8 cellular contexts compared by ENCODE assay signal in the genomic region with DNA sequence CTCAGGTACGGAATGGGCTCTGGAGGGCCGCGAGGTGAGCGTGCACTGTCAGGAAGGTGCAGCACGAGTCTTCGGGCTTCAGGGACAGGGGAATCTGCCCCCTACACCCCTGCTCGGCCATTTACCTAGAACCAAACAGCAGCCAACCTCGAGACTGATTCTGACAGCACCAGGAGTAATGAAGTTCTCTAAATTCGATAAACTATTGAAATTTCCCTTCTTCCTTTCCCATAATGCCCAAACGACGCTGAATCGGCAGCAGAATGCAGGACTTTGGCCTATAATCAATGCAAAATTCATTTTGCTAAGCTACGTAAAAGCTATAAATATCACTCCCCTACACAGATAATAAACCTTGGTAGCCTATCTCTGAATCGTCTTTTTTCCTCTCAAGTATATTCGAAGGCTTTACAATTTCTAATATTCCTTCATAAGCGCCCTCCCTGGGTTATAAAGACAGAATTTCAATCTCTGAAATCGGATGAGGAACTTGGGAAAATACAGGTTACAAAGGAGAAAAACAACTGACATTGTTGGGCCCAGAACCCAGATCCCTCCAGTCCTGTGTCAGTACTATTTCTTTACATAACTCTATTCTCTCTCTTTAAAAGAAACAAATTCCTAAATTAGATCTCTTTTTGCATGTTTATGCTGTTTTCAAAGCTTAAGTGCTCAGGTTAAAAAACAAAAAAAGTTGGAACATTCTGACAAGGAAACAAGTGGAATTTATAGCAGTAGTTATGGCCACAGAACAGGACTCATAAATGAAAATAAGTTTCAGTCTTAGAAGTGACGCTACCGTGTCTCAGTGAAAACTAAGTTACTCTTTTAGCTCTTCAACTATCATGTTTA.
DNase-seq lines count a peak whose midpoint lies in the region; ATAC-seq, FAIRE-seq and TF ChIP-seq lines count a peak whose summit lies in the region.

No MANE protein-coding gene starts in this region.

- no peaks in the 10 kb centered on the region for H3K9me3 ChIP-seq in adipocyte (ENCODE audit: control insufficient read depth, low read length)
- H3K9me3 ChIP-seq in keratinocyte (ENCODE audit: control insufficient read depth, low read depth, low read length): no peaks in the 10 kb centered on the region
- no peaks in the 10 kb centered on the region for H3K9me3 ChIP-seq in subcutaneous abdominal adipose tissue (ENCODE audit: control insufficient read depth in 5 of 5, low read length in 5 of 5)

- TF ChIP-seq CTCF in keratinocyte (optimal IDR thresholded peaks at IDR 0.05 in 1 of 3, IDR thresholded peaks at IDR 0.05 in 1 of 3, conservative IDR thresholded peaks at IDR 0.05 in 1 of 3; ENCODE audit: extremely low read depth in 1 of 3, insufficient read depth in 2 of 3, low read length in 3 of 3): no peak

- dilution Hi-C loops in keratinocyte (cut with MboI; ENCODE audit: extremely low pct_ligation_motif_present, low sequenced_read_pairs): no loop called here

- H3K79me2 ChIP-seq in keratinocyte (ENCODE audit: control insufficient read depth, insufficient read depth, low read length): peaks cover 27% of the 10 kb centered on the region

- H3K4me2 ChIP-seq in keratinocyte (ENCODE audit: control insufficient read depth, extremely low read depth, insufficient read depth, low read depth, low read length): peak overlapping the region; percentile 99

- DNase-seq in adipocyte (ENCODE audit: low read depth): no peak
- DNase-seq in keratinocyte (ENCODE audit: low read depth, low spot score): no peak
- no peak for DNase-seq in central memory CD4-positive, alpha-beta T cell
- DNase-seq in OCI-M2 (lab: John Stamatoyannopoulos, UW; ENCODE audit: unreplicated experiment): no peak
- no peak for DNase-seq in islet precursor cell

- H2AFZ ChIP-seq in keratinocyte (ENCODE audit: control insufficient read depth, low read length): peak overlapping the region; percentile 99

- peak; percentile 63 for FAIRE-seq in keratinocyte (lab: Jason Lieb, UNC)

- no peaks in the 10 kb centered on the region for H4K20me1 ChIP-seq in keratinocyte (ENCODE audit: control insufficient read depth, extremely low read depth, insufficient read depth, low read length)

- H3K27ac ChIP-seq in keratinocyte (ENCODE audit: control insufficient read depth, insufficient read depth, low read length) (peak overlapping the region; percentile 96), subcutaneous abdominal adipose tissue (ENCODE audit: low read depth, low read length) (peak overlapping the region; percentile 74)

- no peaks in the 10 kb centered on the region for H3K9me1 ChIP-seq in keratinocyte (ENCODE audit: control insufficient read depth, extremely low read depth, insufficient read depth, low read length)

- ATAC-seq in GM18517 (IDR thresholded peaks at IDR 0.05; ENCODE audit: unreplicated experiment) (peak; percentile 48), HG03108 (IDR thresholded peaks at IDR 0.05; ENCODE audit: unreplicated experiment) (peak; percentile 20)

- no peaks in the 10 kb centered on the region for H3K36me3 ChIP-seq in adipocyte (ENCODE audit: control insufficient read depth, insufficient read depth, low read length, severe bottlenecking)
- H3K36me3 ChIP-seq in keratinocyte (ENCODE audit: control insufficient read depth in 2 of 2, extremely low read depth in 1 of 2, insufficient read depth in 2 of 2, low read length in 2 of 2): no peaks in the 10 kb centered on the region
- no peaks in the 10 kb centered on the region for H3K36me3 ChIP-seq in subcutaneous abdominal adipose tissue (ENCODE audit: control insufficient read depth in 5 of 5, insufficient read depth in 5 of 5, low read length in 5 of 5)

- H3K27me3 ChIP-seq in adipocyte (replicated peaks; ENCODE audit: control insufficient read depth, insufficient read depth, low read length): no peaks in the 10 kb centered on the region
- H3K27me3 ChIP-seq in keratinocyte (ENCODE audit: control insufficient read depth, extremely low read depth, insufficient read depth, low read length): no peaks in the 10 kb centered on the region
- no peaks in the 10 kb centered on the region for H3K27me3 ChIP-seq in subcutaneous abdominal adipose tissue (ENCODE audit: control insufficient read depth in 5 of 5, insufficient read depth in 4 of 5, low read length in 5 of 5)

- H3K9ac ChIP-seq in adipocyte (ENCODE audit: low read length) (peak overlapping the region; percentile 84), keratinocyte (ENCODE audit: control insufficient read depth, extremely low read depth, insufficient read depth, low read length) (peak overlapping the region; percentile 94), subcutaneous abdominal adipose tissue (ENCODE audit: low read length in 5 of 5) (peak overlapping the region; percentile 75 to 96 (median 91))

- H3K4me1 ChIP-seq in adipocyte (ENCODE audit: control insufficient read depth, insufficient read depth, low read length): peaks cover 40% of the 10 kb centered on the region
- H3K4me1 ChIP-seq in keratinocyte (ENCODE audit: control insufficient read depth, extremely low read depth, insufficient read depth, low read length): peaks cover 20% of the 10 kb centered on the region
- H3K4me1 ChIP-seq in subcutaneous abdominal adipose tissue (ENCODE audit: control insufficient read depth in 5 of 5, insufficient read depth in 5 of 5, low read length in 5 of 5): peaks cover 0 to 34% (median 19%) of the 10 kb centered on the region in 5 donors

- H3K4me3 ChIP-seq in adipocyte (ENCODE audit: low read length): peak overlapping the region; percentile 95
- H3K4me3 ChIP-seq in keratinocyte (ENCODE audit: control insufficient read depth in 2 of 3, extremely low read depth in 1 of 3, insufficient read depth in 2 of 3, low read depth in 1 of 3, low read length in 3 of 3): peak overlapping the region; percentile 73 to 99 (median 95)
- H3K4me3 ChIP-seq in subcutaneous abdominal adipose tissue (ENCODE audit: low read depth in 1 of 5, low read length in 5 of 5): peak overlapping the region; percentile 84 to 99 (median 99)
